ENCODE assay signal across 2 cellular contexts in the genomic region with DNA sequence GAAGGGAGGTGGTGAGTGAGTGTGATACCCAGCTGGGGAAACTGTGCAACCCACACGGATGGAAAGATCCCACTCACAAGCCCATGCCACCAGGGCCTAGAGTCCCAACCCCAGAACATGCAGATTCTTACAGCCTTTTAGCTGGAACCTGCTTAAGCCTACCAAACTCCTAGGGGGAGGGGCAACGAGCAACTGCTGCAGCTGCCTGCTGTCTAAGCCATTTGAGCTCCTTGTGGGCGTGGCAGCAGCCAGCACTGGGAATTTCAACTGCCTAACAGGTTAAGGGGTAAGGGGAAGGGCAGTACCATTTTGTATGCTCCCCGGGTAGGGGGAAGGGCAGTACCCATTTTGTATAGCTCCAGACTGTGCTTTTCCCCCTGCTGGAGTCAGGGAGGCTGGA.
TF ChIP-seq lines count a peak whose summit lies in the region.

No MANE protein-coding gene starts in this region.

TF ChIP-seq in H1, 55 proteins besides CTCF, POLR2A, EP300 and RAD21:
- no peak for TF ChIP-seq RFX5 (IDR thresholded peaks at IDR 0.05; ENCODE audit: borderline replicate concordance, low read depth, low read length)
- peak; percentile 54 for TF ChIP-seq ASH2L (IDR thresholded peaks at IDR 0.05; ENCODE audit: low read length)
- no peak for TF ChIP-seq GABPA (IDR thresholded peaks at IDR 0.05; ENCODE audit: borderline replicate concordance, insufficient read depth, low read length)
- TF ChIP-seq YY1 (IDR thresholded peaks at IDR 0.05; ENCODE audit: low read depth, low read length) = peak; percentile 17; the same call in 1 of the 2 replicates
TF ChIP-seq in H1: peak in this region for 2.

TF ChIP-seq in GM12891, 5 proteins besides CTCF, POLR2A, EP300 and RAD21:
- TF ChIP-seq PAX5 (IDR thresholded peaks at IDR 0.05; ENCODE audit: insufficient read depth, low read length, severe bottlenecking) (no peak), SPI1 (IDR thresholded peaks at IDR 0.05; ENCODE audit: low read depth, low read length) (no peak), POLR2AphosphoS5 (IDR thresholded peaks at IDR 0.05; ENCODE audit: low read depth, low read length) (no peak), TAF1 (IDR thresholded peaks at IDR 0.05; ENCODE audit: low read depth, low read length) (no peak)
